18 cellular contexts compared by ENCODE assay signal in genomic region chr4:4613641-4614286, GRCh38.
"Had no signal": no experiment of that assay in that cellular context is flagged by ENCODE, and none has a peak within 500 bp of the region (broad histone marks: within the 10 kb centered on the region; RNA-seq: fewer than 3 reads in every experiment).

No MANE protein-coding gene starts in this region.

- H3K4me3 ChIP-seq: dorsolateral prefrontal cortex had no signal

- H3K9me3 Mint-ChIP-seq: activated CD4-positive, alpha-beta T cell treated with anti-CD3 and anti-CD28 coated beads, Interleukin-2, amount 10 ng/mL, durations not matched to agents 24 days and 14 days; activated naive CD4-positive, alpha-beta T cell treated with anti-CD3 and anti-CD28 coated beads for 36 hours; activated naive CD8-positive, alpha-beta T cell treated with anti-CD3 and anti-CD28 coated beads, Interleukin-2, amount 50 U/mL, for 24 hours; activated T-cell treated with anti-CD3 and anti-CD28 coated beads, Interleukin-2, amount 50 U/mL, for 24 hours; natural killer cell treated with Interleukin-12 subunit alpha and Interleukin-12 subunit beta and Interleukin-15 and Interleukin-18, amount 100 ng/mL, for 72 hours; stimulated activated naive CD8-positive, alpha-beta T cell treated with anti-CD3 and anti-CD28 coated beads, Interleukin-15, amount 100 ng/mL, for 72 hours had no signal

- H3K27ac Mint-ChIP-seq: activated CD4-positive, alpha-beta T cell treated with anti-CD3 and anti-CD28 coated beads, Interleukin-2, amount 10 ng/mL, durations not matched to agents 24 days and 14 days; activated CD8-positive, alpha-beta T cell treated with anti-CD3 and anti-CD28 coated beads, Interleukin-2, amount 10 ng/mL, durations not matched to agents 7 days and 5 days; activated naive CD4-positive, alpha-beta T cell treated with anti-CD3 and anti-CD28 coated beads for 36 hours; activated naive CD8-positive, alpha-beta T cell treated with anti-CD3 and anti-CD28 coated beads, Interleukin-2, amount 50 U/mL, for 24 hours; activated T-cell treated with anti-CD3 and anti-CD28 coated beads, Interleukin-2, amount 50 U/mL, for 24 hours; natural killer cell treated with Interleukin-12 subunit alpha and Interleukin-12 subunit beta and Interleukin-15 and Interleukin-18, amount 100 ng/mL, for 72 hours; stimulated activated naive CD8-positive, alpha-beta T cell treated with anti-CD3 and anti-CD28 coated beads, Interleukin-15, amount 100 ng/mL, for 72 hours had no signal

- H3K4me3 Mint-ChIP-seq: activated CD4-positive, alpha-beta T cell treated with anti-CD3 and anti-CD28 coated beads, Interleukin-2, amount 10 ng/mL, durations not matched to agents 24 days and 14 days; activated CD8-positive, alpha-beta T cell treated with anti-CD3 and anti-CD28 coated beads, Interleukin-2, amount 10 ng/mL, durations not matched to agents 7 days and 5 days; activated naive CD4-positive, alpha-beta T cell treated with anti-CD3 and anti-CD28 coated beads for 36 hours; activated naive CD8-positive, alpha-beta T cell treated with anti-CD3 and anti-CD28 coated beads, Interleukin-2, amount 50 U/mL, for 24 hours; activated T-cell treated with anti-CD3 and anti-CD28 coated beads, Interleukin-2, amount 50 U/mL, for 24 hours; brain; natural killer cell treated with Interleukin-12 subunit alpha and Interleukin-12 subunit beta and Interleukin-15 and Interleukin-18, amount 100 ng/mL, for 72 hours; stimulated activated naive CD8-positive, alpha-beta T cell treated with anti-CD3 and anti-CD28 coated beads, Interleukin-15, amount 100 ng/mL, for 72 hours had no signal

- H3K4me1 Mint-ChIP-seq: activated CD4-positive, alpha-beta T cell treated with anti-CD3 and anti-CD28 coated beads, Interleukin-2, amount 10 ng/mL, durations not matched to agents 24 days and 14 days; activated naive CD8-positive, alpha-beta T cell treated with anti-CD3 and anti-CD28 coated beads, Interleukin-2, amount 50 U/mL, for 24 hours; stimulated activated naive CD8-positive, alpha-beta T cell treated with anti-CD3 and anti-CD28 coated beads, Interleukin-15, amount 100 ng/mL, for 72 hours had no signal

- ATAC-seq: activated CD8-positive, alpha-beta T cell treated with anti-CD3 and anti-CD28 coated beads, Interleukin-2, amount 10 ng/mL, durations not matched to agents 7 days and 5 days; activated naive CD8-positive, alpha-beta T cell treated with anti-CD3 and anti-CD28 coated beads, Interleukin-2, amount 50 U/mL, for 24 hours; natural killer cell treated with Interleukin-12 subunit alpha and Interleukin-12 subunit beta and Interleukin-15 and Interleukin-18, amount 100 ng/mL, for 72 hours; stimulated activated naive CD8-positive, alpha-beta T cell treated with anti-CD3 and anti-CD28 coated beads, Interleukin-15, amount 100 ng/mL, for 72 hours had no signal

- H3K27ac ChIP-seq: dorsolateral prefrontal cortex had no signal

- H3K27me3 ChIP-seq: dorsolateral prefrontal cortex had no signal

- H3K27me3 Mint-ChIP-seq: activated CD4-positive, alpha-beta T cell treated with anti-CD3 and anti-CD28 coated beads, Interleukin-2, amount 10 ng/mL, durations not matched to agents 24 days and 14 days; activated naive CD8-positive, alpha-beta T cell treated with anti-CD3 and anti-CD28 coated beads, Interleukin-2, amount 50 U/mL, for 24 hours; activated T-cell treated with anti-CD3 and anti-CD28 coated beads, Interleukin-2, amount 50 U/mL, for 24 hours; brain; natural killer cell treated with Interleukin-12 subunit alpha and Interleukin-12 subunit beta and Interleukin-15 and Interleukin-18, amount 100 ng/mL, for 72 hours; stimulated activated naive CD8-positive, alpha-beta T cell treated with anti-CD3 and anti-CD28 coated beads, Interleukin-15, amount 100 ng/mL, for 72 hours had no signal

- DNase-seq: activated CD4-positive, alpha-beta T cell treated with anti-CD3 and anti-CD28 coated beads, Interleukin-2, amount 10 ng/mL, durations not matched to agents 24 days and 14 days; activated CD8-positive, alpha-beta T cell treated with anti-CD3 and anti-CD28 coated beads, Interleukin-2, amount 10 ng/mL, durations not matched to agents 7 days and 5 days; activated naive CD4-positive, alpha-beta T cell treated with anti-CD3 and anti-CD28 coated beads for 36 hours; activated naive CD8-positive, alpha-beta T cell treated with anti-CD3 and anti-CD28 coated beads, Interleukin-2, amount 50 U/mL, for 24 hours; activated T-cell treated with anti-CD3 and anti-CD28 coated beads, Interleukin-2, amount 50 U/mL, for 24 hours; anterior cingulate cortex; caudate nucleus; dorsolateral prefrontal cortex; head of caudate nucleus; mesendoderm; nucleus accumbens; posterior cingulate gyrus; stimulated activated CD4-positive, alpha-beta T cell treated with anti-CD3 and anti-CD28 coated beads, Interleukin-2, amount 100 ng/mL, for 24 hours; stimulated activated naive CD8-positive, alpha-beta T cell treated with anti-CD3 and anti-CD28 coated beads, Interleukin-15, amount 100 ng/mL, for 72 hours; T1000; trophoblast cell had no signal

- H3K36me3 Mint-ChIP-seq: natural killer cell treated with Interleukin-12 subunit alpha and Interleukin-12 subunit beta and Interleukin-15 and Interleukin-18, amount 100 ng/mL, for 72 hours had no signal
